In genomic region chr4:77012726-77013125, GRCh38 we compare ENCODE assay signal across 22 cellular contexts.
DNase-seq lines count a peak whose midpoint lies in the region; ATAC-seq, FAIRE-seq and TF ChIP-seq lines count a peak whose summit lies in the region.
"Had no signal": no experiment of that assay in that cellular context is flagged by ENCODE, and none has a peak within 500 bp of the region (broad histone marks: within the 10 kb centered on the region; RNA-seq: fewer than 3 reads in every experiment).

No MANE protein-coding gene starts in this region.

- intact Hi-C loops in IMR-90 (cut with micrococcal nuclease): no loop called here
- intact Hi-C loops in endothelial cell of umbilical vein (cut with micrococcal nuclease): loop anchor here (5.0 kb wide), 2 partner anchors 355 to 800 kb away; partner anchors contain the start of gene SCARB2

- H3K23ac ChIP-seq in IMR-90 (ENCODE audit: low read depth, low read length): peak overlapping the region; percentile 22; the same call in 1 of the 2 replicates

- peaks cover 20% of the 10 kb centered on the region for H3K9me1 ChIP-seq in IMR-90 (ENCODE audit: insufficient read depth, low read length)
- H3K9me1 ChIP-seq in endothelial cell of umbilical vein (replicated peaks; ENCODE audit: control insufficient read depth, extremely low read depth, insufficient read depth, low read length): no peaks in the 10 kb centered on the region

- H3K79me1 ChIP-seq in IMR-90 (ENCODE audit: low read depth in 1 of 2, low read length in 2 of 2): peaks cover 36 to 71% of the 10 kb centered on the region in 2 experiments

- no peak overlapping the region for H2AFZ ChIP-seq in IMR-90 (replicated peaks; ENCODE audit: low read length, poor library complexity)
- no peak overlapping the region for H2AFZ ChIP-seq in endothelial cell of umbilical vein (ENCODE audit: low read depth, low read length)
- H2AFZ ChIP-seq in smooth muscle cell (ENCODE audit: low read depth): no peak overlapping the region

- H3F3A ChIP-seq in smooth muscle cell (ENCODE audit: low read depth): peaks cover 11% of the 10 kb centered on the region

- H3K27me3 ChIP-seq in IMR-90 (ENCODE audit: control insufficient read depth, insufficient read depth, low read length): no peaks in the 10 kb centered on the region
- H3K27me3 ChIP-seq in endothelial cell of umbilical vein (ENCODE audit: control insufficient read depth in 2 of 2, insufficient read depth in 2 of 2, low read length in 2 of 2): no peaks in the 10 kb centered on the region
- H3K27me3 ChIP-seq in smooth muscle cell (ENCODE audit: low read depth): no peaks in the 10 kb centered on the region
- H3K27me3 ChIP-seq: brain microvascular endothelial cell, gastrocnemius medialis, pancreas, suprapubic skin had no signal

- no peaks in the 10 kb centered on the region for H3K9me3 Mint-ChIP-seq in natural killer cell treated with Interleukin-12 subunit alpha and Interleukin-12 subunit beta and Interleukin-15 and Interleukin-18, amount 100 ng/mL, for 72 hours
- H3K9me3 Mint-ChIP-seq: activated naive CD4-positive, alpha-beta T cell treated with anti-CD3 and anti-CD28 coated beads, Interleukin-2, amount 50 U/mL, for 24 hours; CD4-positive, CD25-positive, alpha-beta regulatory T cell; T-helper 2 cell treated with Interferon-gamma antibody and Interleukin-4, amounts not matched to agents 5 μg/mL and 100 μg/mL, for 36 hours had no signal

- peaks cover 31% of the 10 kb centered on the region for H3K36me3 Mint-ChIP-seq in natural killer cell treated with Interleukin-12 subunit alpha and Interleukin-12 subunit beta and Interleukin-15 and Interleukin-18, amount 100 ng/mL, for 72 hours

- H3K4me1 Mint-ChIP-seq in natural killer cell treated with Interleukin-12 subunit alpha and Interleukin-12 subunit beta and Interleukin-15 and Interleukin-18, amount 100 ng/mL, for 72 hours (ENCODE audit: low read depth in 2 of 2): peaks cover 31 to 47% of the 10 kb centered on the region in 2 donors

- H4K5ac ChIP-seq in IMR-90 (ENCODE audit: low read depth, low read length): peak overlapping the region; percentile 49; the same call in 1 of the 2 replicates

- peak; percentile 26 for FAIRE-seq in endothelial cell of umbilical vein (lab: Jason Lieb, UNC)
- FAIRE-seq: GM12878, pancreas had no signal

- dilution Hi-C loops in IMR-90 (cut with HindIII; ENCODE audit: low sequenced_read_pairs, unreplicated experiment): no loop called here
- dilution Hi-C loops in endothelial cell of umbilical vein (cut with MboI; ENCODE audit: extremely low pct_ligation_motif_present, low sequenced_read_pairs): no loop called here

- H3K79me2 ChIP-seq in endothelial cell of umbilical vein (ENCODE audit: control insufficient read depth, insufficient read depth, low read length): peaks cover 20% of the 10 kb centered on the region
- peaks cover 19% of the 10 kb centered on the region for H3K79me2 ChIP-seq in smooth muscle cell (ENCODE audit: low read depth)

- ATAC-seq in IMR-90 (ENCODE audit: low read depth) (no peak), left lobe of liver (peak; percentile 33)
- no peak for ATAC-seq in natural killer cell treated with Interleukin-12 subunit alpha and Interleukin-12 subunit beta and Interleukin-15 and Interleukin-18, amount 100 ng/mL, for 72 hours
- ATAC-seq: GM12878 had no signal

- no CpG with 5 or more reads among the region's 5 CpGs for WGBS in IMR-90 (ENCODE audit: extremely low coverage in 2 of 2, insufficient read length in 1 of 2), 2 experiments
- WGBS in smooth muscle cell (ENCODE audit: low lambda C conversion rate): 50% methylated on average over 5 of the region's 5 CpGs

- H3K36me3 ChIP-seq in IMR-90 (ENCODE audit: control insufficient read depth, insufficient read depth, low read length) (peaks cover 37% of the 10 kb centered on the region), endothelial cell of umbilical vein (ENCODE audit: control insufficient read depth in 2 of 2, extremely low read depth in 1 of 2, insufficient read depth in 2 of 2, low read length in 2 of 2) (peaks cover 9 to 11% of the 10 kb centered on the region in 2 experiments), smooth muscle cell (ENCODE audit: low read depth) (peaks cover 20% of the 10 kb centered on the region)

- in situ Hi-C loops in IMR-90 (cut with MboI; ENCODE audit: low sequenced_read_pairs): no loop called here

- peaks cover 12% of the 10 kb centered on the region; the same call in 1 of the 2 replicates for H4K20me1 ChIP-seq in IMR-90 (ENCODE audit: insufficient read depth, low read length)
- H4K20me1 ChIP-seq in endothelial cell of umbilical vein (replicated peaks; ENCODE audit: control insufficient read depth, extremely low read depth, insufficient read depth, low read length): no peaks in the 10 kb centered on the region
- H4K20me1 ChIP-seq in smooth muscle cell (ENCODE audit: low read depth): no peaks in the 10 kb centered on the region

- POLR2A ChIA-PET in IMR-90 (lab: Charles Lee; ENCODE audit: unreplicated experiment) (interaction anchor here (0.6 kb wide), 1 partner anchor 61 kb away, joined by 11 read pairs; no protein-coding TSS in a partner anchor), endothelial cell of umbilical vein (lab: Charles Lee) (no interaction called here)

- 0 out of 3 replicates have a peak overlapping the region, but pooled peaks have one; percentile 5 for H2BK15ac ChIP-seq in IMR-90 (ENCODE audit: low read depth, low read length)

- no peak overlapping the region for H2BK20ac ChIP-seq in IMR-90 (ENCODE audit: low read depth, low read length)

- peak overlapping the region; percentile 62; the same call in 1 of the 2 replicates for H3K18ac ChIP-seq in IMR-90 (ENCODE audit: low read depth, low read length)

- DNase-seq in IMR-90: no peak
- DNase-seq in endothelial cell of umbilical vein (ENCODE audit: low read depth, low spot score): peak; percentile 48
- no peak for DNase-seq in left lobe of liver (ENCODE audit: low spot score)
- DNase-seq in smooth muscle cell (lab: John Stamatoyannopoulos, UW; ENCODE audit: unreplicated experiment): no peak
- no peak for DNase-seq in DMS53 treated with DMSO at 0.1 percent for 48 hours (lab: John Stamatoyannopoulos, UW; ENCODE audit: unreplicated experiment)
- DNase-seq in natural killer cell treated with Interleukin-12 subunit alpha and Interleukin-12 subunit beta and Interleukin-15 and Interleukin-18, amount 100 ng/mL, for 72 hours (ENCODE audit: low spot score): no peak
- DNase-seq in NCI-H526 (lab: John Stamatoyannopoulos, UW): no peak
- DNase-seq in NCI-H1048 (lab: John Stamatoyannopoulos, UW): no peak
- DNase-seq: brain microvascular endothelial cell; CD4-positive, CD25-positive, alpha-beta regulatory T cell; dermis blood vessel endothelial cell; gastrocnemius medialis; NCI-H146; NCI-H82; pancreas; stimulated activated CD4-positive, alpha-beta T cell treated with anti-CD3 and anti-CD28 coated beads, Interleukin-4, amount 100 ng/mL, for 1 hour had no signal

- peak overlapping the region; percentile 42; the same call in 1 of the 2 replicates for H3K4ac ChIP-seq in IMR-90 (ENCODE audit: low read depth, low read length)

- BruUV-seq in IMR-90 (replicated peaks; lab: Mats Ljungman, UMichigan) (no TSS peak), endothelial cell of umbilical vein (replicated peaks; lab: Mats Ljungman, UMichigan) (no TSS peak)

- H3K9ac ChIP-seq in IMR-90 (ENCODE audit: low read depth, low read length) (0 out of 2 replicates have a peak overlapping the region, but pooled peaks have one; percentile 18), endothelial cell of umbilical vein (replicated peaks; ENCODE audit: extremely low read depth, insufficient read depth, low read length) (peak overlapping the region; percentile 85), smooth muscle cell (ENCODE audit: low read depth) (no peak overlapping the region)

- no peak overlapping the region for H2AK9ac ChIP-seq in IMR-90 (replicated peaks; ENCODE audit: low read depth, low read length, poor library complexity)

- no peak overlapping the region for H3K56ac ChIP-seq in IMR-90 (ENCODE audit: extremely low read depth, insufficient read depth, low read length)

- CTCF ChIA-PET in IMR-90 (lab: Yijun Ruan, JAX): interaction anchor here (1.0 kb wide), 1 partner anchor 31 kb away, joined by 6 read pairs; no protein-coding TSS in a partner anchor
- CTCF ChIA-PET in endothelial cell of umbilical vein (lab: Charles Lee): no interaction called here

- H3K4me2 ChIP-seq in IMR-90 (ENCODE audit: low read depth, low read length): no peak overlapping the region
- H3K4me2 ChIP-seq in endothelial cell of umbilical vein (ENCODE audit: insufficient read depth, low read length): peak overlapping the region; percentile 94
- H3K4me2 ChIP-seq in smooth muscle cell: peak overlapping the region; percentile 18

- H3K14ac ChIP-seq in IMR-90 (replicated peaks; ENCODE audit: low read depth, low read length): peak overlapping the region; percentile 33; the same call in 1 of the 2 replicates

- H3K27ac Mint-ChIP-seq in natural killer cell treated with Interleukin-12 subunit alpha and Interleukin-12 subunit beta and Interleukin-15 and Interleukin-18, amount 100 ng/mL, for 72 hours: no peak overlapping the region
- H3K27ac Mint-ChIP-seq: activated naive CD4-positive, alpha-beta T cell treated with anti-CD3 and anti-CD28 coated beads, Interleukin-2, amount 50 U/mL, for 24 hours; T-helper 2 cell treated with Interferon-gamma antibody and Interleukin-4, amounts not matched to agents 5 μg/mL and 100 μg/mL, for 36 hours had no signal

- no peak overlapping the region for H4K91ac ChIP-seq in IMR-90 (ENCODE audit: insufficient read depth, low read depth, low read length)

- no peak for TF ChIP-seq RAD21 in IMR-90 (IDR thresholded peaks at IDR 0.05; ENCODE audit: low read length)

- H3K4me3 ChIP-seq in IMR-90 (ENCODE audit: insufficient read depth, low read depth, low read length) (no peak overlapping the region), endothelial cell of umbilical vein (replicated peaks in 1 of 3; ENCODE audit: insufficient read depth in 1 of 3, low read depth in 1 of 3, low read length in 3 of 3) (no peak overlapping the region), smooth muscle cell (no peak overlapping the region)
- H3K4me3 ChIP-seq: gastrocnemius medialis, GM12878, HAP-1, pancreas, skin epidermis, suprapubic skin had no signal

- H3K4me1 ChIP-seq in IMR-90 (ENCODE audit: control insufficient read depth, insufficient read depth, low read length) (peaks cover 19% of the 10 kb centered on the region), endothelial cell of umbilical vein (ENCODE audit: control insufficient read depth, extremely low read depth, insufficient read depth, low read length) (peaks cover 75% of the 10 kb centered on the region), smooth muscle cell (ENCODE audit: low read depth) (peaks cover 24% of the 10 kb centered on the region)
- H3K4me1 ChIP-seq: gastrocnemius medialis, HAP-1 had no signal

- H4K8ac ChIP-seq in IMR-90 (ENCODE audit: low read depth in 2 of 2, low read length in 2 of 2): peak overlapping the region in 1 of 2 experiments; percentile 47; a peak in 2 of 4 replicates

- peak overlapping the region; percentile 10; the same call in 1 of the 2 replicates for H2BK120ac ChIP-seq in IMR-90 (ENCODE audit: low read depth, low read length)

- no peak overlapping the region for H2AK5ac ChIP-seq in IMR-90 (ENCODE audit: low read depth, low read length)

- peak overlapping the region; percentile 24; the same call in 1 of the 2 replicates for H3K27ac ChIP-seq in IMR-90 (ENCODE audit: insufficient read depth, low read length)
- peak overlapping the region; percentile 100 for H3K27ac ChIP-seq in endothelial cell of umbilical vein (ENCODE audit: insufficient read depth, low read depth, low read length)
- H3K27ac ChIP-seq in smooth muscle cell (ENCODE audit: low read depth): peak overlapping the region; percentile 91
- H3K27ac ChIP-seq: brain microvascular endothelial cell, gastrocnemius medialis, pancreas, suprapubic skin had no signal

- H3K4me3 Mint-ChIP-seq in natural killer cell treated with Interleukin-12 subunit alpha and Interleukin-12 subunit beta and Interleukin-15 and Interleukin-18, amount 100 ng/mL, for 72 hours: no peak overlapping the region
- H3K4me3 Mint-ChIP-seq: activated naive CD4-positive, alpha-beta T cell treated with anti-CD3 and anti-CD28 coated beads, Interleukin-2, amount 50 U/mL, for 24 hours; CD4-positive, CD25-positive, alpha-beta regulatory T cell; T-helper 2 cell treated with Interferon-gamma antibody and Interleukin-4, amounts not matched to agents 5 μg/mL and 100 μg/mL, for 36 hours had no signal

- no peaks in the 10 kb centered on the region for H3K27me3 Mint-ChIP-seq in natural killer cell treated with Interleukin-12 subunit alpha and Interleukin-12 subunit beta and Interleukin-15 and Interleukin-18, amount 100 ng/mL, for 72 hours
- H3K27me3 Mint-ChIP-seq: activated naive CD4-positive, alpha-beta T cell treated with anti-CD3 and anti-CD28 coated beads, Interleukin-2, amount 50 U/mL, for 24 hours; CD4-positive, CD25-positive, alpha-beta regulatory T cell had no signal

- H3K9me3 ChIP-seq in IMR-90 (ENCODE audit: control insufficient read depth, insufficient read depth, low read length): no peaks in the 10 kb centered on the region
- no peaks in the 10 kb centered on the region for H3K9me3 ChIP-seq in endothelial cell of umbilical vein (replicated peaks; ENCODE audit: control insufficient read depth, insufficient read depth, low read length)
- no peaks in the 10 kb centered on the region for H3K9me3 ChIP-seq in smooth muscle cell (replicated peaks; ENCODE audit: low read depth)
- H3K9me3 ChIP-seq: gastrocnemius medialis, HAP-1, pancreas, suprapubic skin had no signal

- TF ChIP-seq POLR2A in IMR-90 (IDR thresholded peaks at IDR 0.05; ENCODE audit: low read depth, low read length): no peak
- no peak for TF ChIP-seq POLR2A in endothelial cell of umbilical vein (IDR thresholded peaks at IDR 0.05; ENCODE audit: low read depth, low read length)

- peak overlapping the region; percentile 2 for H2BK5ac ChIP-seq in IMR-90 (ENCODE audit: low read depth, low read length, poor library complexity, severe bottlenecking)

- no peak for TF ChIP-seq CTCF in IMR-90 (conservative IDR thresholded peaks at IDR 0.05; ENCODE audit: low read depth, low read length)
- TF ChIP-seq CTCF in endothelial cell of umbilical vein (IDR thresholded peaks at IDR 0.05; ENCODE audit: extremely low read depth in 1 of 2, insufficient read depth in 1 of 2, low read depth in 1 of 2, low read length in 2 of 2): no peak
- TF ChIP-seq CTCF in smooth muscle cell (IDR thresholded peaks at IDR 0.05; ENCODE audit: borderline replicate concordance, insufficient read depth, poor library complexity, severe bottlenecking): no peak

Comparison
In these comparisons a context has a peak if more than half of its experiments do, and no peak if none do; other contexts are left out.
1. H3K27ac ChIP-seq: peak in every context shown above with its lines; median percentile 100 in endothelial cell of umbilical vein; 91 in smooth muscle cell; 24 in IMR-90.